In the genomic region with DNA sequence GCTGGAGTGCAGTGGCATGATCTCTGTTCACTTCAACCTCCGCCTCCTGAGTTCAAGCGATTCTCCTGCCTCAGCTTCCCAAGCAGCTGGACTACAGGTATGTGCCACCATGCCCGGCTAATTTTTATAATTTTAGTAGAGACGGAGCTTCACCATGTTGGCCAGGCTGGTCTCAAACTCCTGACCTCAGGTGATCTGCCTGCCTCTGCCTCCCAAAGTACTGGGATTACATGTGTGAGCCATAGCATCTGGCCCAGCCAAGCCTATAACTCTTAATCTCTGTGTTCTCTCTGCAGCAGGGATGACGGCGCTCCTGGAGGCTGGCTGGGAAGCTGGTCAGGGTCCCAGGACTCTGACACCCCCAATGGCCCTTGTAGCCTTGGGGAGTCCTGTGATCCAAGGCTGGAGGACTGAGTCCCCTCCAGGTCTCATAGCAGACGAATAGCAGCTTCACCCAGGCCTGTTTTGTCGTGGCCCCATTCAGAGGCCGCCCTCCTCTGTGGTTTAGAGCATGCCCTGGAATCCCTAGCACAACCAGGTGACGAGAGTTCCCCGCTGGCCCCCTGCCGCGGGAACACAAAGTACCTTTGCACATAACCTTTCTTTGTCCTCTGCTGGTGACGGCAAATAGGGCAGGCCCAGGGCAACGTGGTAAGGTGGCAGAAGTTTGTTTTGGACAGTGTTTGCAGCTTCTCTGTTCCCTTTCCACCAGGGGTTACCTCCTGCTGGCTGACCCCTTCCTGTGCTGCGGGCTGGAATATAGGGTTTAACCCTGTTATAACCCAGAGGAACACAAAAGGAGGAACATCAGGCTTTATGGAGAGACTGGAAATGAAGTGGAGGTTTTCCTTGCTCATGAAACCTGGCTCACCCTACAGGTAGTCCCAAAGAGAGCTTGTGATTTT, we compare ENCODE assay signal across 1 cellular context.
TF ChIP-seq lines count a peak whose summit lies in the region.

No MANE protein-coding gene starts in this region.

TF ChIP-seq in HepG2, 621 proteins besides CTCF, POLR2A, EP300 and RAD21 (continued from another document and continues in another):
- TF ChIP-seq, protein P1, sequence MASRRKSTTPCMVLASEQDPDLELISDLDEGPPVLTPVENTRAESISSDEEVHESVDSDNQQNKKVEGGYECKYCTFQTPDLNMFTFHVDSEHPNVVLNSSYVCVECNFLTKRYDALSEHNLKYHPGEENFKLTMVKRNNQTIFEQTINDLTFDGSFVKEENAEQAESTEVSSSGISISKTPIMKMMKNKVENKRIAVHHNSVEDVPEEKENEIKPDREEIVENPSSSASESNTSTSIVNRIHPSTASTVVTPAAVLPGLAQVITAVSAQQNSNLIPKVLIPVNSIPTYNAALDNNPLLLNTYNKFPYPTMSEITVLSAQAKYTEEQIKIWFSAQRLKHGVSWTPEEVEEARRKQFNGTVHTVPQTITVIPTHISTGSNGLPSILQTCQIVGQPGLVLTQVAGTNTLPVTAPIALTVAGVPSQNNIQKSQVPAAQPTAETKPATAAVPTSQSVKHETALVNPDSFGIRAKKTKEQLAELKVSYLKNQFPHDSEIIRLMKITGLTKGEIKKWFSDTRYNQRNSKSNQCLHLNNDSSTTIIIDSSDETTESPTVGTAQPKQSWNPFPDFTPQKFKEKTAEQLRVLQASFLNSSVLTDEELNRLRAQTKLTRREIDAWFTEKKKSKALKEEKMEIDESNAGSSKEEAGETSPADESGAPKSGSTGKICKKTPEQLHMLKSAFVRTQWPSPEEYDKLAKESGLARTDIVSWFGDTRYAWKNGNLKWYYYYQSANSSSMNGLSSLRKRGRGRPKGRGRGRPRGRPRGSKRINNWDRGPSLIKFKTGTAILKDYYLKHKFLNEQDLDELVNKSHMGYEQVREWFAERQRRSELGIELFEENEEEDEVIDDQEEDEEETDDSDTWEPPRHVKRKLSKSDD (CRISPR knock-in tag; IDR thresholded peaks at IDR 0.05; ENCODE audit: low read depth) = peak; percentile 53; the same call in 1 of the 2 replicates
- peak; percentile 72 for TF ChIP-seq TOPORS (CRISPR knock-in tag; IDR thresholded peaks at IDR 0.05)
- TF ChIP-seq XRCC5 (optimal IDR thresholded peaks at IDR 0.05; ENCODE audit: low read length) = peak; percentile 90
- no peak for TF ChIP-seq XBP1 (CRISPR knock-in tag; IDR thresholded peaks at IDR 0.05)
- TF ChIP-seq, protein P2, sequence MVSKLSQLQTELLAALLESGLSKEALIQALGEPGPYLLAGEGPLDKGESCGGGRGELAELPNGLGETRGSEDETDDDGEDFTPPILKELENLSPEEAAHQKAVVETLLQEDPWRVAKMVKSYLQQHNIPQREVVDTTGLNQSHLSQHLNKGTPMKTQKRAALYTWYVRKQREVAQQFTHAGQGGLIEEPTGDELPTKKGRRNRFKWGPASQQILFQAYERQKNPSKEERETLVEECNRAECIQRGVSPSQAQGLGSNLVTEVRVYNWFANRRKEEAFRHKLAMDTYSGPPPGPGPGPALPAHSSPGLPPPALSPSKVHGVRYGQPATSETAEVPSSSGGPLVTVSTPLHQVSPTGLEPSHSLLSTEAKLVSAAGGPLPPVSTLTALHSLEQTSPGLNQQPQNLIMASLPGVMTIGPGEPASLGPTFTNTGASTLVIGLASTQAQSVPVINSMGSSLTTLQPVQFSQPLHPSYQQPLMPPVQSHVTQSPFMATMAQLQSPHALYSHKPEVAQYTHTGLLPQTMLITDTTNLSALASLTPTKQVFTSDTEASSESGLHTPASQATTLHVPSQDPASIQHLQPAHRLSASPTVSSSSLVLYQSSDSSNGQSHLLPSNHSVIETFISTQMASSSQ (IDR thresholded peaks at IDR 0.05; ENCODE audit: low read depth) = 0 out of 2 replicates have a peak, but pooled peaks have one; percentile 11
- TF ChIP-seq, protein P2 (CRISPR knock-in tag; IDR thresholded peaks at IDR 0.05; ENCODE audit: borderline replicate concordance) = peak; percentile 60; the same call in 1 of the 2 replicates
- TF ChIP-seq FIP1L1 (IDR thresholded peaks at IDR 0.05; ENCODE audit: borderline replicate concordance, insufficient read depth, low read depth, low read length) = no peak
- TF ChIP-seq ZSCAN21 (CRISPR knock-in tag; IDR thresholded peaks at IDR 0.05; ENCODE audit: borderline replicate concordance) = peak; percentile 78
- TF ChIP-seq NFATC3 (CRISPR knock-in tag; IDR thresholded peaks at IDR 0.05) = no peak
- TF ChIP-seq ZNF672 (CRISPR knock-in tag; IDR thresholded peaks at IDR 0.05) = peak; percentile 75; the same call in 1 of the 2 replicates
- TF ChIP-seq ZNF816 (CRISPR knock-in tag; IDR thresholded peaks at IDR 0.05; ENCODE audit: borderline replicate concordance) = no peak
- TF ChIP-seq HHEX (CRISPR knock-in tag; IDR thresholded peaks at IDR 0.05) = peak; percentile 38; the same call in 1 of the 2 replicates
- peak; percentile 86 for TF ChIP-seq MEF2D (CRISPR knock-in tag; IDR thresholded peaks at IDR 0.05)
- TF ChIP-seq FOXJ3 (CRISPR knock-in tag; IDR thresholded peaks at IDR 0.05; ENCODE audit: borderline replicate concordance) = peak; percentile 83; the same call in 1 of the 2 replicates
- TF ChIP-seq ZNF24 (IDR thresholded peaks at IDR 0.05) = no peak
- peak; percentile 79; the same call in 1 of the 3 replicates for TF ChIP-seq MXI1 (IDR thresholded peaks at IDR 0.05; ENCODE audit: borderline replicate concordance, low read depth, low read length)
- TF ChIP-seq SMARCC2 (IDR thresholded peaks at IDR 0.05) = no peak
- TF ChIP-seq NFE2L2 (IDR thresholded peaks at IDR 0.05; ENCODE audit: low read length) = no peak
- no peak for TF ChIP-seq ZSCAN30 (CRISPR knock-in tag; IDR thresholded peaks at IDR 0.05)
- no peak; the same call in 1 of the 2 replicates for TF ChIP-seq HOXD1 (CRISPR knock-in tag; IDR thresholded peaks at IDR 0.05)
- peak; percentile 65; the same call in 1 of the 2 replicates for TF ChIP-seq THAP9 (CRISPR knock-in tag; IDR thresholded peaks at IDR 0.05; ENCODE audit: borderline replicate concordance)
- TF ChIP-seq TEAD2 (CRISPR knock-in tag; IDR thresholded peaks at IDR 0.05) = no peak
- no peak for TF ChIP-seq ZNF230 (CRISPR knock-in tag; IDR thresholded peaks at IDR 0.05)
- TF ChIP-seq, protein P3, sequence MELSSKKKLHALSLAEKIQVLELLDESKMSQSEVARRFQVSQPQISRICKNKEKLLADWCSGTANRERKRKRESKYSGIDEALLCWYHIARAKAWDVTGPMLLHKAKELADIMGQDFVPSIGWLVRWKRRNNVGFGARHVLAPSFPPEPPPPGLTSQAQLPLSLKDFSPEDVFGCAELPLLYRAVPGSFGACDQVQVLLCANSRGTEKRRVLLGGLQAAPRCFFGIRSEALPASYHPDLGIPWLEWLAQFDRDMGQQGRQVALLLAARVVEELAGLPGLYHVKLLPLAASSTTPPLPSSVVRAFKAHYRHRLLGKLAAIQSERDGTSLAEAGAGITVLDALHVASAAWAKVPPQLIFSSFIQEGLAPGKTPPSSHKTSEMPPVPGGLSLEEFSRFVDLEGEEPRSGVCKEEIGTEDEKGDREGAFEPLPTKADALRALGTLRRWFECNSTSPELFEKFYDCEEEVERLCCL (CRISPR knock-in tag; IDR thresholded peaks at IDR 0.05; ENCODE audit: borderline replicate concordance) = no peak
- TF ChIP-seq BATF2 (CRISPR knock-in tag; IDR thresholded peaks at IDR 0.05) = no peak
- peak; percentile 66; the same call in 1 of the 2 replicates for TF ChIP-seq SIX4 (CRISPR knock-in tag; IDR thresholded peaks at IDR 0.05)
- TF ChIP-seq ATRX (CRISPR knock-in tag; IDR thresholded peaks at IDR 0.05; ENCODE audit: borderline replicate concordance) = 0 out of 2 replicates have a peak, but pooled peaks have one; percentile 36
- TF ChIP-seq ATM (IDR thresholded peaks at IDR 0.05; ENCODE audit: borderline replicate concordance) = no peak
- TF ChIP-seq ZBTB38 (CRISPR knock-in tag; IDR thresholded peaks at IDR 0.05) = peak; percentile 26; the same call in 1 of the 2 replicates
- 0 out of 2 replicates have a peak, but pooled peaks have one; percentile 43 for TF ChIP-seq NFIC (IDR thresholded peaks at IDR 0.05; ENCODE audit: low read length)
- TF ChIP-seq, protein P4, sequence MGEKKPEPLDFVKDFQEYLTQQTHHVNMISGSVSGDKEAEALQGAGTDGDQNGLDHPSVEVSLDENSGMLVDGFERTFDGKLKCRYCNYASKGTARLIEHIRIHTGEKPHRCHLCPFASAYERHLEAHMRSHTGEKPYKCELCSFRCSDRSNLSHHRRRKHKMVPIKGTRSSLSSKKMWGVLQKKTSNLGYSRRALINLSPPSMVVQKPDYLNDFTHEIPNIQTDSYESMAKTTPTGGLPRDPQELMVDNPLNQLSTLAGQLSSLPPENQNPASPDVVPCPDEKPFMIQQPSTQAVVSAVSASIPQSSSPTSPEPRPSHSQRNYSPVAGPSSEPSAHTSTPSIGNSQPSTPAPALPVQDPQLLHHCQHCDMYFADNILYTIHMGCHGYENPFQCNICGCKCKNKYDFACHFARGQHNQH (CRISPR knock-in tag; IDR thresholded peaks at IDR 0.05) = peak; percentile 83
- TF ChIP-seq SMYD3 (CRISPR knock-in tag; IDR thresholded peaks at IDR 0.05) = no peak
- TF ChIP-seq SP2 (CRISPR knock-in tag; IDR thresholded peaks at IDR 0.05) = no peak
- TF ChIP-seq ZFP37 (CRISPR knock-in tag; IDR thresholded peaks at IDR 0.05; ENCODE audit: borderline replicate concordance) = no peak; the same call in 1 of the 2 replicates
- no peak; the same call in 1 of the 2 replicates for TF ChIP-seq KLF11 (CRISPR knock-in tag; IDR thresholded peaks at IDR 0.05)
- no peak for TF ChIP-seq IKZF1 (IDR thresholded peaks at IDR 0.05)
- no peak for TF ChIP-seq ISX (CRISPR knock-in tag; conservative IDR thresholded peaks at IDR 0.05)
- TF ChIP-seq ZMAT5 (CRISPR knock-in tag; IDR thresholded peaks at IDR 0.05; ENCODE audit: borderline replicate concordance, low read depth) = no peak
- no peak; the same call in 1 of the 2 replicates for TF ChIP-seq ZNF329 (CRISPR knock-in tag; IDR thresholded peaks at IDR 0.05; ENCODE audit: low read depth)
- no peak for TF ChIP-seq ZNF782 (CRISPR knock-in tag; IDR thresholded peaks at IDR 0.05; ENCODE audit: borderline replicate concordance)
- TF ChIP-seq ZNF276 (CRISPR knock-in tag; IDR thresholded peaks at IDR 0.05; ENCODE audit: low read depth) = no peak
- peak; percentile 32; the same call in 1 of the 2 replicates for TF ChIP-seq NCOA1 (CRISPR knock-in tag; IDR thresholded peaks at IDR 0.05)
- peak; percentile 92 for TF ChIP-seq CSRNP1 (CRISPR knock-in tag; IDR thresholded peaks at IDR 0.05)
